In the genomic region with DNA sequence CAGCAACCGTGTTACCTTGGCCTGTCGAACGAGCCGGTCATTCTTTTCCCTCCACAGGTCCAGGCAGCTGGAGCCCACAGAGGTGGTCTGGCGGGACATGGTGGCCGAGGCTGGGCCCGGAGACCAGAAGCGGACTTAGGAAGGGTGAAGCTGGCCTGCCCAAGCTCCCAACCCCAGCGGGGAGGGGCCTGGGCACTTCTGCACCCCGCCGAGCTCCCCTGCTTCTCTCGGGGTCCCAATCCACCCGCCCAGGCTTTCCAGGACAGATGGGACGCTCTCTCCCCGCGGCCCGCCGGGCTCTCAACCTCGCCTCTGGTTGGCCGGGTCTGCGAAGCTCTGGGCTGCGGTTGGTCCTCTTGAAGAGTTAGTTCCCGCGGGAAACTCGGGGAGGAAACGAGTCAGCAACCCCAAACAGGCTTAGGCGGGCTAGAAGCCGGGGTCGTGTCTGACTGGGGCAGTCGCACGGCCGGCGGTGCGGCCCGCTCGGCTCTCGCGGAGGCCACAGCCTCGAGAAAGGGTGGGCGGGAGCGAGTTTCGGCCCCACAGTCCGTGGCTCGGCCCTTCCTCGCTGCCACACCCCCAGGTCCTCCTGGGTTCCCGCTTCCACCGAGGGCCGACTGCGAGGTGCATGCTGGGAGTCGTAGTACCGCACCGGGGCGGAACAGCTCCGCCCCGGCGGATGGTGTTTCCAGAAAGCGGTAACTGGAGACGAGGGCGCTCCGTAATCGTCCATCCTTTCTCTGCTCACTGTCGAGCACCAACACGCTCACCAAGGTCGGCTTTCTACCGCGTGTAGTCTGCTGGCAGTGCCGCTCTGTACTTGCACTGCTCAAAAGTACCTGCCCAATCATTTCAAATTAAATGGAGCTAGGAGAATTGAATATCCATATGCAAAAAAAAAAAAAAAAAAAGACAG, we compare ENCODE assay signal across 8 cellular contexts. TPM values are rescaled to one million over a fixed set of nuclear protein-coding genes. Genes with fewer than 3 reads are reported as not detected.
A peak's percentile ranks its signal among the peaks of the same experiment; 100 is the strongest.
DNase-seq lines count a peak whose midpoint lies in the region; ATAC-seq and TF ChIP-seq lines count a peak whose summit lies in the region.

A gene (minus strand): TSS at position 517 of the 916 bp plus-strand sequence. CDS start 418 bp downstream, at position 99.

- peak; percentile 90 for DNase-seq in ACHN
- peak; percentile 82 for DNase-seq in NCI-H2196 treated with DMSO at 0.1 percent for 48 hours (lab: John Stamatoyannopoulos, UW; ENCODE audit: unreplicated experiment)
- DNase-seq in WTC11 (ENCODE audit: low spot score), result peak; percentile 89
- DNase-seq in caudate nucleus (lab: John Stamatoyannopoulos, UW), result peak in 60 of 61 donors; percentile 44 to 94 (median 86)
- DNase-seq in inferior parietal cortex (ENCODE audit: extremely low spot score), result peak; percentile 92
- DNase-seq in spleen, result peak; percentile 98

- CTCF ChIA-PET in WTC11 (lab: Charles Lee), result interaction anchor here (0.5 to 2.3 kb wide), 22 partner anchors 8 to 686 kb away, joined by 3 to 19 read pairs (median 6); a partner anchor contains a TSS

- peak in 1 of 3 donors; percentile 8 for TF ChIP-seq POLR2A in spleen (IDR thresholded peaks at IDR 0.05)

- H3K27ac ChIP-seq in caudate nucleus (ENCODE audit: low read depth, low read length) (peak within 1 kb of the TSS; percentile 52), spleen (peak within 1 kb of the TSS; percentile 32 to 93 (median 82))

- no peaks in the 10 kb centered on the region for H3K27me3 ChIP-seq in spleen (replicated peaks in 1 of 7)

- peak within 1 kb of the TSS; percentile 92 for H3K4me3 Mint-ChIP-seq in WTC11

- H3K27me3 Mint-ChIP-seq in WTC11 (ENCODE audit: low read depth), result no peaks in the 10 kb centered on the region

- H3K27ac Mint-ChIP-seq in WTC11, result peak within 1 kb of the TSS; percentile 99

- POLR2A ChIA-PET in WTC11 (lab: Charles Lee), result interaction anchor here (0.6 to 2.4 kb wide), 14 partner anchors 8 to 460 kb away, joined by 3 to 18 read pairs (median 4); a partner anchor contains a TSS

- H3K9me3 ChIP-seq in spleen, result no peaks in the 10 kb centered on the region

- ATAC-seq in GM18868 (IDR thresholded peaks at IDR 0.05; ENCODE audit: unreplicated experiment) (peak; percentile 93), HG03108 (IDR thresholded peaks at IDR 0.05; ENCODE audit: unreplicated experiment) (peak; percentile 92), WTC11 (peak; percentile 92)

- TF ChIP-seq CTCF in WTC11 (IDR thresholded peaks at IDR 0.05) (no peak), spleen (IDR thresholded peaks at IDR 0.05 in 8 of 11, conservative IDR thresholded peaks at IDR 0.05 in 3 of 11) (peak in 3 of 11 experiments; percentile 9 to 31 (median 20))

- intact Hi-C loops in spleen (cut with DNase I; ENCODE audit: low total_unique reads), result no loop called here

- peak within 1 kb of the TSS; percentile 67 to 94 (median 82) for H3K4me3 ChIP-seq in spleen

- peaks cover 34% of the 10 kb centered on the region for H3K36me3 Mint-ChIP-seq in WTC11

- H3K4me1 ChIP-seq in spleen, result peaks cover 8 to 30% (median 22%) of the 10 kb centered on the region in 6 donors

- H3K9me3 Mint-ChIP-seq in WTC11, result no peaks in the 10 kb centered on the region

- H3K36me3 ChIP-seq in spleen, result peaks cover 0 to 27% (median 0%) of the 10 kb centered on the region in 6 donors

- WGBS in spleen, 5 donors, result 0% methylated on average over 25 to 67 of the region's 67 CpGs

- in situ Hi-C loops in ACHN (cut with HindIII; ENCODE audit: low pct_ligation_motif_present, low pct_unique_long_range_greater_than_20kb, low sequenced_read_pairs), result no loop called here

- peaks cover 15% of the 10 kb centered on the region for H3K4me1 Mint-ChIP-seq in WTC11

TF ChIP-seq in WTC11, 78 proteins besides CTCF, POLR2A, EP300 and RAD21 (continues in another document):
- peak; percentile 48; the same call in 1 of the 2 replicates for TF ChIP-seq NFYB (CRISPR knock-in tag; conservative IDR thresholded peaks at IDR 0.05; ENCODE audit: low read depth)
- TF ChIP-seq, protein P1, sequence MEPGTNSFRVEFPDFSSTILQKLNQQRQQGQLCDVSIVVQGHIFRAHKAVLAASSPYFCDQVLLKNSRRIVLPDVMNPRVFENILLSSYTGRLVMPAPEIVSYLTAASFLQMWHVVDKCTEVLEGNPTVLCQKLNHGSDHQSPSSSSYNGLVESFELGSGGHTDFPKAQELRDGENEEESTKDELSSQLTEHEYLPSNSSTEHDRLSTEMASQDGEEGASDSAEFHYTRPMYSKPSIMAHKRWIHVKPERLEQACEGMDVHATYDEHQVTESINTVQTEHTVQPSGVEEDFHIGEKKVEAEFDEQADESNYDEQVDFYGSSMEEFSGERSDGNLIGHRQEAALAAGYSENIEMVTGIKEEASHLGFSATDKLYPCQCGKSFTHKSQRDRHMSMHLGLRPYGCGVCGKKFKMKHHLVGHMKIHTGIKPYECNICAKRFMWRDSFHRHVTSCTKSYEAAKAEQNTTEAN (CRISPR knock-in tag; IDR thresholded peaks at IDR 0.05), result peak; percentile 82; the same call in 1 of the 2 replicates
- TF ChIP-seq ZNF121 (CRISPR knock-in tag; IDR thresholded peaks at IDR 0.05), result peak; percentile 99
- no peak for TF ChIP-seq NFE2L1 (CRISPR knock-in tag; IDR thresholded peaks at IDR 0.05)
- TF ChIP-seq, protein P2, sequence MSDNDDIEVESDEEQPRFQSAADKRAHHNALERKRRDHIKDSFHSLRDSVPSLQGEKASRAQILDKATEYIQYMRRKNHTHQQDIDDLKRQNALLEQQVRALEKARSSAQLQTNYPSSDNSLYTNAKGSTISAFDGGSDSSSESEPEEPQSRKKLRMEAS (CRISPR knock-in tag; IDR thresholded peaks at IDR 0.05), result peak; percentile 72
- TF ChIP-seq, protein P3, sequence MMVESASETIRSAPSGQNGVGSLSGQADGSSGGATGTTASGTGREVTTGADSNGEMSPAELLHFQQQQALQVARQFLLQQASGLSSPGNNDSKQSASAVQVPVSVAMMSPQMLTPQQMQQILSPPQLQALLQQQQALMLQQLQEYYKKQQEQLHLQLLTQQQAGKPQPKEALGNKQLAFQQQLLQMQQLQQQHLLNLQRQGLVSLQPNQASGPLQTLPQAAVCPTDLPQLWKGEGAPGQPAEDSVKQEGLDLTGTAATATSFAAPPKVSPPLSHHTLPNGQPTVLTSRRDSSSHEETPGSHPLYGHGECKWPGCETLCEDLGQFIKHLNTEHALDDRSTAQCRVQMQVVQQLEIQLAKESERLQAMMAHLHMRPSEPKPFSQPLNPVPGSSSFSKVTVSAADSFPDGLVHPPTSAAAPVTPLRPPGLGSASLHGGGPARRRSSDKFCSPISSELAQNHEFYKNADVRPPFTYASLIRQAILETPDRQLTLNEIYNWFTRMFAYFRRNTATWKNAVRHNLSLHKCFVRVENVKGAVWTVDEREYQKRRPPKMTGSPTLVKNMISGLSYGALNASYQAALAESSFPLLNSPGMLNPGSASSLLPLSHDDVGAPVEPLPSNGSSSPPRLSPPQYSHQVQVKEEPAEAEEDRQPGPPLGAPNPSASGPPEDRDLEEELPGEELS (CRISPR knock-in tag; IDR thresholded peaks at IDR 0.05), result peak; percentile 29; the same call in 1 of the 2 replicates
- TF ChIP-seq, protein P4, sequence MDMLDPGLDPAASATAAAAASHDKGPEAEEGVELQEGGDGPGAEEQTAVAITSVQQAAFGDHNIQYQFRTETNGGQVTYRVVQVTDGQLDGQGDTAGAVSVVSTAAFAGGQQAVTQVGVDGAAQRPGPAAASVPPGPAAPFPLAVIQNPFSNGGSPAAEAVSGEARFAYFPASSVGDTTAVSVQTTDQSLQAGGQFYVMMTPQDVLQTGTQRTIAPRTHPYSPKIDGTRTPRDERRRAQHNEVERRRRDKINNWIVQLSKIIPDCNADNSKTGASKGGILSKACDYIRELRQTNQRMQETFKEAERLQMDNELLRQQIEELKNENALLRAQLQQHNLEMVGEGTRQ (CRISPR knock-in tag; IDR thresholded peaks at IDR 0.05), result peak; percentile 17; the same call in 1 of the 2 replicates
- 0 out of 2 replicates have a peak, but pooled peaks have one; percentile 11 for TF ChIP-seq JUN (CRISPR knock-in tag; IDR thresholded peaks at IDR 0.05)
- no peak for TF ChIP-seq ZNF416 (CRISPR knock-in tag; IDR thresholded peaks at IDR 0.05)
- peak; percentile 46; the same call in 1 of the 2 replicates for TF ChIP-seq FOXK1 (CRISPR knock-in tag; IDR thresholded peaks at IDR 0.05)
- TF ChIP-seq ZBTB21 (CRISPR knock-in tag; IDR thresholded peaks at IDR 0.05; ENCODE audit: borderline replicate concordance), result peak; percentile 70; the same call in 1 of the 2 replicates
- peak; percentile 61; the same call in 1 of the 2 replicates for TF ChIP-seq GABPB1 (CRISPR knock-in tag; IDR thresholded peaks at IDR 0.05)
- TF ChIP-seq, protein P5, sequence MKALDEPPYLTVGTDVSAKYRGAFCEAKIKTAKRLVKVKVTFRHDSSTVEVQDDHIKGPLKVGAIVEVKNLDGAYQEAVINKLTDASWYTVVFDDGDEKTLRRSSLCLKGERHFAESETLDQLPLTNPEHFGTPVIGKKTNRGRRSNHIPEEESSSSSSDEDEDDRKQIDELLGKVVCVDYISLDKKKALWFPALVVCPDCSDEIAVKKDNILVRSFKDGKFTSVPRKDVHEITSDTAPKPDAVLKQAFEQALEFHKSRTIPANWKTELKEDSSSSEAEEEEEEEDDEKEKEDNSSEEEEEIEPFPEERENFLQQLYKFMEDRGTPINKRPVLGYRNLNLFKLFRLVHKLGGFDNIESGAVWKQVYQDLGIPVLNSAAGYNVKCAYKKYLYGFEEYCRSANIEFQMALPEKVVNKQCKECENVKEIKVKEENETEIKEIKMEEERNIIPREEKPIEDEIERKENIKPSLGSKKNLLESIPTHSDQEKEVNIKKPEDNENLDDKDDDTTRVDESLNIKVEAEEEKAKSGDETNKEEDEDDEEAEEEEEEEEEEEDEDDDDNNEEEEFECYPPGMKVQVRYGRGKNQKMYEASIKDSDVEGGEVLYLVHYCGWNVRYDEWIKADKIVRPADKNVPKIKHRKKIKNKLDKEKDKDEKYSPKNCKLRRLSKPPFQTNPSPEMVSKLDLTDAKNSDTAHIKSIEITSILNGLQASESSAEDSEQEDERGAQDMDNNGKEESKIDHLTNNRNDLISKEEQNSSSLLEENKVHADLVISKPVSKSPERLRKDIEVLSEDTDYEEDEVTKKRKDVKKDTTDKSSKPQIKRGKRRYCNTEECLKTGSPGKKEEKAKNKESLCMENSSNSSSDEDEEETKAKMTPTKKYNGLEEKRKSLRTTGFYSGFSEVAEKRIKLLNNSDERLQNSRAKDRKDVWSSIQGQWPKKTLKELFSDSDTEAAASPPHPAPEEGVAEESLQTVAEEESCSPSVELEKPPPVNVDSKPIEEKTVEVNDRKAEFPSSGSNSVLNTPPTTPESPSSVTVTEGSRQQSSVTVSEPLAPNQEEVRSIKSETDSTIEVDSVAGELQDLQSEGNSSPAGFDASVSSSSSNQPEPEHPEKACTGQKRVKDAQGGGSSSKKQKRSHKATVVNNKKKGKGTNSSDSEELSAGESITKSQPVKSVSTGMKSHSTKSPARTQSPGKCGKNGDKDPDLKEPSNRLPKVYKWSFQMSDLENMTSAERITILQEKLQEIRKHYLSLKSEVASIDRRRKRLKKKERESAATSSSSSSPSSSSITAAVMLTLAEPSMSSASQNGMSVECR (CRISPR knock-in tag; IDR thresholded peaks at IDR 0.05; ENCODE audit: borderline replicate concordance), result peak; percentile 45; the same call in 1 of the 2 replicates

RNA-seq across cellular contexts. Expression of the gene that starts here (rescaled TPM):
- total RNA-seq in WTC11 (2021) (80.9 to 108 TPM (median 89.1 TPM) in 3 replicates), spleen (10 to 100 TPM; 15.8 to 31.6 (median 22.6) TPM)
- polyA plus RNA-seq in spleen, result 10 to 100 TPM; 20.5 to 37.5 (median 26.3) TPM

Comparison
In these comparisons a context has a peak if more than half of its experiments do, and no peak if none do; other contexts are left out.
1. Peak in every context shown above with its lines: DNase-seq, ATAC-seq, H3K4me3 ChIP-seq and H3K27ac ChIP-seq.